Comparison of ENCODE assay signal across 9 cellular contexts in genomic region chr6:102114402-102114801, GRCh38.
DNase-seq lines count a peak whose midpoint lies in the region; ATAC-seq and TF ChIP-seq lines count a peak whose summit lies in the region.
"Had no signal": no experiment of that assay in that cellular context is flagged by ENCODE, and none has a peak within 500 bp of the region (broad histone marks: within the 10 kb centered on the region; RNA-seq: fewer than 3 reads in every experiment).

No MANE protein-coding gene starts in this region.

- H3K36me3 ChIP-seq in OCI-LY1 (ENCODE audit: insufficient read depth, low read length) (no peaks in the 10 kb centered on the region), right lobe of liver (no peaks in the 10 kb centered on the region)
- H3K36me3 ChIP-seq: neutrophil had no signal

- H3K4me3 ChIP-seq in OCI-LY1 (ENCODE audit: low read depth, low read length, poor library complexity, severe bottlenecking): no peak overlapping the region
- H3K4me3 ChIP-seq in right lobe of liver: no peak overlapping the region

- WGBS in right lobe of liver (ENCODE audit: insufficient coverage, low coverage, low lambda C conversion rate, missing lambda C conversion rate): 21% methylated on average over 2 of the region's 2 CpGs

- no peak overlapping the region for H3K27ac ChIP-seq in OCI-LY1 (ENCODE audit: low read depth, low read length, poor library complexity, severe bottlenecking)
- H3K27ac ChIP-seq in right lobe of liver: no peak overlapping the region
- H3K27ac ChIP-seq: neutrophil had no signal

- no peak overlapping the region for H3K4me2 ChIP-seq in OCI-LY1 (ENCODE audit: low read length)

- no peaks in the 10 kb centered on the region for H3K79me2 ChIP-seq in OCI-LY1 (ENCODE audit: insufficient read depth, low read length)

- H3K9me2 ChIP-seq in OCI-LY1 (ENCODE audit: low read depth, low read length): no peaks in the 10 kb centered on the region

- no peaks in the 10 kb centered on the region for H3F3A ChIP-seq in OCI-LY1 (ENCODE audit: insufficient read depth, low read length)

- ATAC-seq in GM18505 (IDR thresholded peaks at IDR 0.05; ENCODE audit: unreplicated experiment) (peak; percentile 78), HG02981 (IDR thresholded peaks at IDR 0.05; ENCODE audit: unreplicated experiment) (peak; percentile 87), right lobe of liver (peak; percentile 52 to 68 (median 60))

- no peaks in the 10 kb centered on the region for H3K9me3 ChIP-seq in OCI-LY1 (ENCODE audit: low read length)
- H3K9me3 ChIP-seq in right lobe of liver: no peaks in the 10 kb centered on the region
- H3K9me3 ChIP-seq: neutrophil had no signal

- TF ChIP-seq CTCF in OCI-LY1 (IDR thresholded peaks at IDR 0.05; ENCODE audit: low read length) (peak; percentile 58), right lobe of liver (IDR thresholded peaks at IDR 0.05) (peak in 2 of 4 donors; percentile 21 to 26)

- intact Hi-C loops in right lobe of liver (cut with DNase I): no loop called here

- H3K27me3 ChIP-seq in OCI-LY1 (ENCODE audit: insufficient read depth, low read length) (no peaks in the 10 kb centered on the region), right lobe of liver (no peaks in the 10 kb centered on the region)
- H3K27me3 ChIP-seq: neutrophil had no signal

- no peak overlapping the region for H2AFZ ChIP-seq in OCI-LY1 (ENCODE audit: low read length)

- no peaks in the 10 kb centered on the region for H3K4me1 ChIP-seq in OCI-LY1 (ENCODE audit: insufficient read depth, low read length, severe bottlenecking)
- no peaks in the 10 kb centered on the region for H3K4me1 ChIP-seq in right lobe of liver

- no peak overlapping the region for H3K9ac ChIP-seq in OCI-LY1 (ENCODE audit: low read length)

- no peak for DNase-seq in right lobe of liver
- DNase-seq in UCSD-AML1 (lab: John Stamatoyannopoulos, UW; ENCODE audit: unreplicated experiment): no peak
- no peak for DNase-seq in NCI-H187 treated with DMSO at 0.1 percent for 48 hours (lab: John Stamatoyannopoulos, UW)
- no peak for DNase-seq in KG1 (lab: John Stamatoyannopoulos, UW)
- DNase-seq: head of caudate nucleus had no signal

- TF ChIP-seq POLR2A in GM18505 (IDR thresholded peaks at IDR 0.05; ENCODE audit: borderline replicate concordance, extremely low read depth, insufficient read depth, insufficient read length) (no peak), right lobe of liver (IDR thresholded peaks at IDR 0.05) (no peak)

- no peaks in the 10 kb centered on the region for H4K20me1 ChIP-seq in OCI-LY1 (ENCODE audit: insufficient read depth, low read length)
